In genomic region chr2:215505044-215505786, GRCh38 we compare ENCODE assay signal across 1 cellular context.
TF ChIP-seq lines count a peak whose summit lies in the region.

No MANE protein-coding gene starts in this region.

TF ChIP-seq in K562, 482 proteins besides CTCF, POLR2A, EP300 and RAD21 (continued from another document and continues in another):
- TF ChIP-seq, protein P1, sequence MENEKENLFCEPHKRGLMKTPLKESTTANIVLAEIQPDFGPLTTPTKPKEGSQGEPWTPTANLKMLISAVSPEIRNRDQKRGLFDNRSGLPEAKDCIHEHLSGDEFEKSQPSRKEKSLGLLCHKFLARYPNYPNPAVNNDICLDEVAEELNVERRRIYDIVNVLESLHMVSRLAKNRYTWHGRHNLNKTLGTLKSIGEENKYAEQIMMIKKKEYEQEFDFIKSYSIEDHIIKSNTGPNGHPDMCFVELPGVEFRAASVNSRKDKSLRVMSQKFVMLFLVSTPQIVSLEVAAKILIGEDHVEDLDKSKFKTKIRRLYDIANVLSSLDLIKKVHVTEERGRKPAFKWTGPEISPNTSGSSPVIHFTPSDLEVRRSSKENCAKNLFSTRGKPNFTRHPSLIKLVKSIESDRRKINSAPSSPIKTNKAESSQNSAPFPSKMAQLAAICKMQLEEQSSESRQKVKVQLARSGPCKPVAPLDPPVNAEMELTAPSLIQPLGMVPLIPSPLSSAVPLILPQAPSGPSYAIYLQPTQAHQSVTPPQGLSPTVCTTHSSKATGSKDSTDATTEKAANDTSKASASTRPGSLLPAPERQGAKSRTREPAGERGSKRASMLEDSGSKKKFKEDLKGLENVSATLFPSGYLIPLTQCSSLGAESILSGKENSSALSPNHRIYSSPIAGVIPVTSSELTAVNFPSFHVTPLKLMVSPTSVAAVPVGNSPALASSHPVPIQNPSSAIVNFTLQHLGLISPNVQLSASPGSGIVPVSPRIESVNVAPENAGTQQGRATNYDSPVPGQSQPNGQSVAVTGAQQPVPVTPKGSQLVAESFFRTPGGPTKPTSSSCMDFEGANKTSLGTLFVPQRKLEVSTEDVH (IDR thresholded peaks at IDR 0.05; ENCODE audit: low read depth, partially characterized antibody), result no peak
- TF ChIP-seq PHB2 (IDR thresholded peaks at IDR 0.05; ENCODE audit: low read depth) (0 out of 2 replicates have a peak, but pooled peaks have one; percentile 26), HDAC3 (IDR thresholded peaks at IDR 0.05; ENCODE audit: borderline replicate concordance, partially characterized antibody) (peak; percentile 69), HNRNPH1 (optimal IDR thresholded peaks at IDR 0.05; ENCODE audit: low read depth, low read length) (no peak), FOXA1 (IDR thresholded peaks at IDR 0.05; ENCODE audit: borderline replicate concordance) (no peak), ZKSCAN1 (IDR thresholded peaks at IDR 0.05; ENCODE audit: low read depth, low read length) (no peak), NFRKB (IDR thresholded peaks at IDR 0.05; ENCODE audit: low read depth) (peak; percentile 42; the same call in 1 of the 2 replicates), KLF10 (CRISPR knock-in tag; IDR thresholded peaks at IDR 0.05) (no peak), DACH1 (IDR thresholded peaks at IDR 0.05; ENCODE audit: partially characterized antibody) (no peak), NCOA2 (IDR thresholded peaks at IDR 0.05; ENCODE audit: partially characterized antibody in 2 of 2) (peak in 1 of 2 experiments; percentile 27), MTA2 (IDR thresholded peaks at IDR 0.05; ENCODE audit: low read depth) (peak; percentile 82), HDAC1 (IDR thresholded peaks at IDR 0.05) (peak in 1 of 2 experiments; percentile 64; a peak in 2 of 4 replicates), ZNF197 (CRISPR knock-in tag; IDR thresholded peaks at IDR 0.05; ENCODE audit: low read depth) (no peak), LARP7 (IDR thresholded peaks at IDR 0.05) (no peak), ZNF24 (IDR thresholded peaks at IDR 0.05) (0 out of 2 replicates have a peak, but pooled peaks have one; percentile 12), SMARCE1 (IDR thresholded peaks at IDR 0.05) (peak; percentile 88), SIX5 (IDR thresholded peaks at IDR 0.05; ENCODE audit: borderline replicate concordance in 1 of 2, insufficient read depth in 1 of 2, low read depth in 1 of 2, low read length in 2 of 2) (no peak), ZNF639 (CRISPR knock-in tag; conservative IDR thresholded peaks at IDR 0.05 in 1 of 2, IDR thresholded peaks at IDR 0.05 in 1 of 2) (no peak), STAT5B (CRISPR knock-in tag; IDR thresholded peaks at IDR 0.05) (no peak), ARID2 (IDR thresholded peaks at IDR 0.05) (no peak), KDM1A (IDR thresholded peaks at IDR 0.05) (peak; percentile 83 to 89), ZNF124 (CRISPR knock-in tag; IDR thresholded peaks at IDR 0.05) (no peak), ZNF764 (CRISPR knock-in tag; IDR thresholded peaks at IDR 0.05; ENCODE audit: low read depth) (no peak), GTF2A2 (tag; IDR thresholded peaks at IDR 0.05) (no peak), NFIC (IDR thresholded peaks at IDR 0.05) (peak; percentile 84), RCOR1 (IDR thresholded peaks at IDR 0.05; ENCODE audit: borderline replicate concordance in 1 of 2, low read depth in 2 of 2, low read length in 2 of 2) (peak in 1 of 2 experiments; percentile 94; a peak in 2 of 4 replicates), ZBTB7A (IDR thresholded peaks at IDR 0.05; ENCODE audit: borderline replicate concordance, control insufficient read depth, low read depth, low read length) (no peak), SMAD2 (IDR thresholded peaks at IDR 0.05; ENCODE audit: low read depth, low read length) (no peak), MAFG (tag; conservative IDR thresholded peaks at IDR 0.05) (peak; percentile 93), CBX3 (IDR thresholded peaks at IDR 0.05; ENCODE audit: borderline replicate concordance in 1 of 2, low read length in 2 of 2) (peak in 1 of 2 experiments; percentile 42; a peak in 1 of 3 replicates), VEZF1 (CRISPR knock-in tag; IDR thresholded peaks at IDR 0.05) (no peak), LEF1 (IDR thresholded peaks at IDR 0.05) (peak; percentile 58; the same call in 1 of the 2 replicates), ZNF717 (CRISPR knock-in tag; IDR thresholded peaks at IDR 0.05) (no peak), CEBPG (CRISPR knock-in tag; IDR thresholded peaks at IDR 0.05) (no peak; the same call in 1 of the 2 replicates), CEBPG (tag; conservative IDR thresholded peaks at IDR 0.05 in 1 of 2, IDR thresholded peaks at IDR 0.05 in 1 of 2) (peak; percentile 62 to 63; a peak in 2 of 4 replicates), ARNT (IDR thresholded peaks at IDR 0.05) (peak in 1 of 2 experiments; percentile 77; a peak in 1 of 4 replicates), PRPF4 (IDR thresholded peaks at IDR 0.05; ENCODE audit: insufficient read depth, low read depth, low read length, poor library complexity, severe bottlenecking) (no peak), RNF2 (IDR thresholded peaks at IDR 0.05) (peak; percentile 35; the same call in 1 of the 2 replicates), MTF1 (CRISPR knock-in tag; IDR thresholded peaks at IDR 0.05; ENCODE audit: borderline replicate concordance) (no peak), CCNT2 (IDR thresholded peaks at IDR 0.05; ENCODE audit: borderline replicate concordance, extremely low read depth, insufficient read length, low read depth, low read length) (peak; percentile 48), JUNB (CRISPR knock-in tag; conservative IDR thresholded peaks at IDR 0.05) (no peak), ZNF444 (CRISPR knock-in tag; IDR thresholded peaks at IDR 0.05) (no peak), C11orf30 (IDR thresholded peaks at IDR 0.05; ENCODE audit: low read depth) (peak; percentile 97), POLR2AphosphoS5 (IDR thresholded peaks at IDR 0.05; ENCODE audit: control insufficient read depth, insufficient read depth, low read depth, low read length) (peak; percentile 80), SLC30A9 (CRISPR knock-in tag; IDR thresholded peaks at IDR 0.05) (no peak), ADNP (tag; IDR thresholded peaks at IDR 0.05) (no peak), BCL6 (CRISPR knock-in tag; IDR thresholded peaks at IDR 0.05) (no peak), TRIM28 (IDR thresholded peaks at IDR 0.05) (peak; percentile 64; the same call in 1 of the 2 replicates), PBX2 (CRISPR knock-in tag; IDR thresholded peaks at IDR 0.05; ENCODE audit: low read depth) (no peak), PBX2 (tag; conservative IDR thresholded peaks at IDR 0.05; ENCODE audit: low read depth) (no peak), CEBPB (tag; IDR thresholded peaks at IDR 0.05) (peak; percentile 93), ZBTB1 (CRISPR knock-in tag; IDR thresholded peaks at IDR 0.05; ENCODE audit: borderline replicate concordance, low read depth) (no peak)
- TF ChIP-seq, protein P2, sequence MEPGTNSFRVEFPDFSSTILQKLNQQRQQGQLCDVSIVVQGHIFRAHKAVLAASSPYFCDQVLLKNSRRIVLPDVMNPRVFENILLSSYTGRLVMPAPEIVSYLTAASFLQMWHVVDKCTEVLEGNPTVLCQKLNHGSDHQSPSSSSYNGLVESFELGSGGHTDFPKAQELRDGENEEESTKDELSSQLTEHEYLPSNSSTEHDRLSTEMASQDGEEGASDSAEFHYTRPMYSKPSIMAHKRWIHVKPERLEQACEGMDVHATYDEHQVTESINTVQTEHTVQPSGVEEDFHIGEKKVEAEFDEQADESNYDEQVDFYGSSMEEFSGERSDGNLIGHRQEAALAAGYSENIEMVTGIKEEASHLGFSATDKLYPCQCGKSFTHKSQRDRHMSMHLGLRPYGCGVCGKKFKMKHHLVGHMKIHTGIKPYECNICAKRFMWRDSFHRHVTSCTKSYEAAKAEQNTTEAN (CRISPR knock-in tag; IDR thresholded peaks at IDR 0.05), result no peak
- TF ChIP-seq, protein P3, sequence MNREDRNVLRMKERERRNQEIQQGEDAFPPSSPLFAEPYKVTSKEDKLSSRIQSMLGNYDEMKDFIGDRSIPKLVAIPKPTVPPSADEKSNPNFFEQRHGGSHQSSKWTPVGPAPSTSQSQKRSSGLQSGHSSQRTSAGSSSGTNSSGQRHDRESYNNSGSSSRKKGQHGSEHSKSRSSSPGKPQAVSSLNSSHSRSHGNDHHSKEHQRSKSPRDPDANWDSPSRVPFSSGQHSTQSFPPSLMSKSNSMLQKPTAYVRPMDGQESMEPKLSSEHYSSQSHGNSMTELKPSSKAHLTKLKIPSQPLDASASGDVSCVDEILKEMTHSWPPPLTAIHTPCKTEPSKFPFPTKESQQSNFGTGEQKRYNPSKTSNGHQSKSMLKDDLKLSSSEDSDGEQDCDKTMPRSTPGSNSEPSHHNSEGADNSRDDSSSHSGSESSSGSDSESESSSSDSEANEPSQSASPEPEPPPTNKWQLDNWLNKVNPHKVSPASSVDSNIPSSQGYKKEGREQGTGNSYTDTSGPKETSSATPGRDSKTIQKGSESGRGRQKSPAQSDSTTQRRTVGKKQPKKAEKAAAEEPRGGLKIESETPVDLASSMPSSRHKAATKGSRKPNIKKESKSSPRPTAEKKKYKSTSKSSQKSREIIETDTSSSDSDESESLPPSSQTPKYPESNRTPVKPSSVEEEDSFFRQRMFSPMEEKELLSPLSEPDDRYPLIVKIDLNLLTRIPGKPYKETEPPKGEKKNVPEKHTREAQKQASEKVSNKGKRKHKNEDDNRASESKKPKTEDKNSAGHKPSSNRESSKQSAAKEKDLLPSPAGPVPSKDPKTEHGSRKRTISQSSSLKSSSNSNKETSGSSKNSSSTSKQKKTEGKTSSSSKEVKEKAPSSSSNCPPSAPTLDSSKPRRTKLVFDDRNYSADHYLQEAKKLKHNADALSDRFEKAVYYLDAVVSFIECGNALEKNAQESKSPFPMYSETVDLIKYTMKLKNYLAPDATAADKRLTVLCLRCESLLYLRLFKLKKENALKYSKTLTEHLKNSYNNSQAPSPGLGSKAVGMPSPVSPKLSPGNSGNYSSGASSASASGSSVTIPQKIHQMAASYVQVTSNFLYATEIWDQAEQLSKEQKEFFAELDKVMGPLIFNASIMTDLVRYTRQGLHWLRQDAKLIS (CRISPR knock-in tag; IDR thresholded peaks at IDR 0.05), result no peak
- TF ChIP-seq, protein P4, sequence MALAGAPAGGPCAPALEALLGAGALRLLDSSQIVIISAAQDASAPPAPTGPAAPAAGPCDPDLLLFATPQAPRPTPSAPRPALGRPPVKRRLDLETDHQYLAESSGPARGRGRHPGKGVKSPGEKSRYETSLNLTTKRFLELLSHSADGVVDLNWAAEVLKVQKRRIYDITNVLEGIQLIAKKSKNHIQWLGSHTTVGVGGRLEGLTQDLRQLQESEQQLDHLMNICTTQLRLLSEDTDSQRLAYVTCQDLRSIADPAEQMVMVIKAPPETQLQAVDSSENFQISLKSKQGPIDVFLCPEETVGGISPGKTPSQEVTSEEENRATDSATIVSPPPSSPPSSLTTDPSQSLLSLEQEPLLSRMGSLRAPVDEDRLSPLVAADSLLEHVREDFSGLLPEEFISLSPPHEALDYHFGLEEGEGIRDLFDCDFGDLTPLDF (CRISPR knock-in tag; IDR thresholded peaks at IDR 0.05), result no peak
- TF ChIP-seq, protein P5, sequence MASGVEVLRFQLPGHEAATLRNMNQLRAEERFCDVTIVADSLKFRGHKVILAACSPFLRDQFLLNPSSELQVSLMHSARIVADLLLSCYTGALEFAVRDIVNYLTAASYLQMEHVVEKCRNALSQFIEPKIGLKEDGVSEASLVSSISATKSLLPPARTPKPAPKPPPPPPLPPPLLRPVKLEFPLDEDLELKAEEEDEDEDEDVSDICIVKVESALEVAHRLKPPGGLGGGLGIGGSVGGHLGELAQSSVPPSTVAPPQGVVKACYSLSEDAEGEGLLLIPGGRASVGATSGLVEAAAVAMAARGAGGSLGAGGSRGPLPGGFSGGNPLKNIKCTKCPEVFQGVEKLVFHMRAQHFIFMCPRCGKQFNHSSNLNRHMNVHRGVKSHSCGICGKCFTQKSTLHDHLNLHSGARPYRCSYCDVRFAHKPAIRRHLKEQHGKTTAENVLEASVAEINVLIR (CRISPR knock-in tag; IDR thresholded peaks at IDR 0.05), result no peak
